15 cellular contexts compared by ENCODE assay signal in the genomic region with DNA sequence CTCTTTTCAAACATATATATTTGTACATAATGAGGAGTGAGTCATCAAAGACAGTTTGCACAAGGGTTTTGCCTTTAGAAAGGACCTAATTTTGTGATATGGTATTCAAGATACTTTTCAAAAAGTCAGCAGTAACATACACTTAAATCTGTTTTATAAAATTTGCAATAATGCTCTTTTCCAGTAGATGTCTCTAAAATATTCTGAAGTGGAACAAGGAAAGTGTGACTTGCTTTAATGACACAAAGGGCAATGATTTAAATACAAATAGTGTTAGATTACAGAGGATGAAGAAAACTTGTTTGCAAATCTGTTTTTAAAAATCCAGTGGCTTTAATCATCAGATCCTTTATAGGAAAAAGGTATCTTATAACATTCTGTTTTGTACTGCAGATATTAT. TPM values are rescaled to one million over a fixed set of nuclear protein-coding genes. Genes with fewer than 3 reads are reported as not detected.
A peak's percentile ranks its signal among the peaks of the same experiment; 100 is the strongest.
DNase-seq lines count a peak whose midpoint lies in the region; TF ChIP-seq lines count a peak whose summit lies in the region.
"Had no signal": no experiment of that assay in that cellular context is flagged by ENCODE, and none has a peak within 500 bp of the region (broad histone marks: within the 10 kb centered on the region; RNA-seq: fewer than 3 reads in every experiment).

No MANE protein-coding gene starts in this region.

- DNase-seq in DMS 273 (lab: John Stamatoyannopoulos, UW; ENCODE audit: unreplicated experiment) (peak; percentile 4), DMS 273 treated with DMSO at 0.1 percent for 48 hours (lab: John Stamatoyannopoulos, UW) (no peak), SK-MEL-5 (ENCODE audit: low read depth, low spot score) (peak; percentile 28), myocyte (ENCODE audit: low read depth) (peak; percentile 3), NCI-H510A (lab: John Stamatoyannopoulos, UW) (no peak), mesenteric fat pad (ENCODE audit: low spot score) (no peak), LoVo (ENCODE audit: low spot score) (no peak)
- DNase-seq: activated CD4-positive, alpha-beta T cell treated with anti-CD3 and anti-CD28 coated beads for 4 hours; activated naive CD4-positive, alpha-beta T cell treated with anti-CD3 and anti-CD28 coated beads, Interleukin-2, amount 50 U/mL, for 16 hours; CD4-positive, alpha-beta T cell; effector CD4-positive, alpha-beta T cell; GDM1 had no signal

- in situ Hi-C loops in SK-MEL-5 (cut with HindIII; ENCODE audit: low pct_unique_long_range_greater_than_20kb, low sequenced_read_pairs), result no loop called here

- TF ChIP-seq CTCF in LNCAP (IDR thresholded peaks at IDR 0.05), result peak; percentile 53

RNA-seq across cellular contexts. Expression of a gene that starts 20.0 kb away (rescaled TPM):
- 0.16 and 0.29 TPM in 2 replicates for total RNA-seq in SK-MEL-5 (2014; rRNA removed; shearing (Covaris generic))
- polyA plus RNA-seq in SK-MEL-5 (2015; cell fraction: cytosol; rRNA removed), result not detected in 2 replicates
- 0.05 TPM in 1 of 2 replicates, not detected in the other for polyA plus RNA-seq in SK-MEL-5 (2015; cell fraction: nucleus; rRNA removed)
- total RNA-seq in myocyte (not detected in 2 replicates), mesenteric fat pad (16.7 TPM)
- polyA plus RNA-seq in myocyte (2012), result 0.04 TPM
- total RNA-seq: A172, M059J had no signal

Comparison
In these comparisons a context has a peak if more than half of its experiments do, and no peak if none do; other contexts are left out.
1. DNase-seq: peak in DMS 273 (single experiment), SK-MEL-5 (single experiment) and myocyte (single experiment); none in DMS 273 treated with DMSO at 0.1 percent for 48 hours (single experiment), NCI-H510A (single experiment), mesenteric fat pad (single experiment) and LoVo (single experiment).
2. RNA of a gene that starts 20.0 kb away (total RNA-seq): 16.7 TPM in mesenteric fat pad (single experiment); 0.16 to 0.29 TPM in SK-MEL-5 and not detected in myocyte; every median in the first group is over 10 times any median in the second.